Comparison of ENCODE assay signal across 24 cellular contexts in genomic region chr6:114906096-114906495, GRCh38.
"Had no signal": no experiment of that assay in that cellular context is flagged by ENCODE, and none has a peak within 500 bp of the region (broad histone marks: within the 10 kb centered on the region; RNA-seq: fewer than 3 reads in every experiment).

No MANE protein-coding gene starts in this region.

- ATAC-seq: naive thymus-derived CD8-positive, alpha-beta T cell; natural killer cell treated with Interleukin-12 subunit alpha and Interleukin-12 subunit beta and Interleukin-15 and Interleukin-18, amount 100 ng/mL, for 72 hours; psoas muscle; right cardiac atrium; right lobe of liver; stimulated activated effector memory CD8-positive, alpha-beta T cell treated with anti-CD3 and anti-CD28 coated beads, Interleukin-12 subunit alpha, Interleukin-12 subunit beta, amount 100 ng/mL, for 72 hours; stimulated activated naive B cell treated with anti-CD40 and anti-IgM and Interleukin-4, amounts not matched to agents 10 μg/mL and 1 μg/mL and 100 μg/mL, for 72 hours; upper lobe of right lung had no signal

- DNase-seq: naive B cell; naive thymus-derived CD8-positive, alpha-beta T cell; nephron progenitor cell; nucleus accumbens; ovary; psoas muscle; right cardiac atrium; right lobe of liver; sigmoid colon; small intestine; stimulated activated CD4-positive, alpha-beta T cell treated with anti-CD3 and anti-CD28 coated beads, Interleukin-15, amount 100 ng/mL, for 24 hours; stimulated activated CD4-positive, alpha-beta T cell treated with anti-CD3 and anti-CD28 coated beads, Interleukin-2, amount 100 ng/mL, for 24 hours; stimulated activated CD4-positive, alpha-beta T cell treated with anti-CD3 and anti-CD28 coated beads, Interleukin-2, amount 100 ng/mL, for 48 hours; stimulated activated CD4-positive, alpha-beta T cell treated with anti-CD3 and anti-CD28 coated beads, Interleukin-4, amount 100 ng/mL, for 24 hours; stimulated activated naive B cell treated with anti-CD40 and anti-IgM and Interleukin-4, amounts not matched to agents 10 μg/mL and 1 μg/mL and 100 μg/mL, for 72 hours; stimulated activated naive CD4-positive, alpha-beta T cell treated with Interleukin-2 at 50 U/mL for 16 hours; stomach; testis; tibial artery; transverse colon; upper lobe of right lung; uterus had no signal
